In genomic region chr1:204363335-204364114, GRCh38 we compare ENCODE assay signal across 1 cellular context.
TF ChIP-seq lines count a peak whose summit lies in the region.

No MANE protein-coding gene starts in this region.

TF ChIP-seq in H1, 55 proteins besides CTCF, POLR2A, EP300 and RAD21:
- TF ChIP-seq GABPA (IDR thresholded peaks at IDR 0.05; ENCODE audit: borderline replicate concordance, insufficient read depth, low read length) (no peak), TEAD4 (IDR thresholded peaks at IDR 0.05; ENCODE audit: low read depth, low read length) (0 out of 2 replicates have a peak, but pooled peaks have one; percentile 27), ATF3 (IDR thresholded peaks at IDR 0.05; ENCODE audit: insufficient read depth, low read depth, low read length) (no peak), EGR1 (IDR thresholded peaks at IDR 0.05; ENCODE audit: borderline replicate concordance, low read depth, low read length) (peak; percentile 5; the same call in 1 of the 2 replicates), ASH2L (IDR thresholded peaks at IDR 0.05; ENCODE audit: low read length) (peak; percentile 61), CTBP2 (IDR thresholded peaks at IDR 0.05; ENCODE audit: borderline replicate concordance, insufficient read depth, insufficient read length, low read length) (no peak), SAP30 (IDR thresholded peaks at IDR 0.05; ENCODE audit: insufficient read depth, insufficient replicate concordance, low read length) (peak; percentile 36), POLR2AphosphoS5 (IDR thresholded peaks at IDR 0.05; ENCODE audit: low read depth, low read length) (no peak), MAX (IDR thresholded peaks at IDR 0.05) (peak; percentile 50; the same call in 1 of the 2 replicates), TBP (IDR thresholded peaks at IDR 0.05; ENCODE audit: low read depth, low read length) (no peak), NANOG (IDR thresholded peaks at IDR 0.05; ENCODE audit: insufficient read depth, low read depth, low read length, poor library complexity, severe bottlenecking) (no peak), NRF1 (IDR thresholded peaks at IDR 0.05; ENCODE audit: low read depth, low read length) (no peak), SP4 (IDR thresholded peaks at IDR 0.05; ENCODE audit: low read length) (no peak), CHD1 (IDR thresholded peaks at IDR 0.05; ENCODE audit: low read depth, low read length) (no peak), YY1 (IDR thresholded peaks at IDR 0.05; ENCODE audit: low read depth, low read length) (0 out of 2 replicates have a peak, but pooled peaks have one; percentile 52), SP1 (IDR thresholded peaks at IDR 0.05; ENCODE audit: low read depth, low read length) (no peak), E2F6 (IDR thresholded peaks at IDR 0.05) (peak; percentile 43), SUZ12 (IDR thresholded peaks at IDR 0.05; ENCODE audit: low read length) (no peak), SIN3A (conservative IDR thresholded peaks at IDR 0.05 in 1 of 2, IDR thresholded peaks at IDR 0.05 in 1 of 2; ENCODE audit: low read depth in 1 of 2, low read length in 2 of 2) (peak in 1 of 2 experiments; percentile 59; a peak in 1 of 4 replicates), RFX5 (IDR thresholded peaks at IDR 0.05; ENCODE audit: borderline replicate concordance, low read depth, low read length) (no peak), MAFK (IDR thresholded peaks at IDR 0.05; ENCODE audit: low read depth, low read length) (no peak), ATF2 (IDR thresholded peaks at IDR 0.05; ENCODE audit: low read length) (0 out of 2 replicates have a peak, but pooled peaks have one; percentile 38), RNF2 (IDR thresholded peaks at IDR 0.05; ENCODE audit: borderline replicate concordance, low read depth, low read length, missing control alignments, poor library complexity, severe bottlenecking) (no peak), KDM5A (IDR thresholded peaks at IDR 0.05; ENCODE audit: low read length) (no peak), KDM1A (IDR thresholded peaks at IDR 0.05; ENCODE audit: borderline replicate concordance, low read length) (no peak)
